ENCODE assay signal across 1 cellular context in the genomic region with DNA sequence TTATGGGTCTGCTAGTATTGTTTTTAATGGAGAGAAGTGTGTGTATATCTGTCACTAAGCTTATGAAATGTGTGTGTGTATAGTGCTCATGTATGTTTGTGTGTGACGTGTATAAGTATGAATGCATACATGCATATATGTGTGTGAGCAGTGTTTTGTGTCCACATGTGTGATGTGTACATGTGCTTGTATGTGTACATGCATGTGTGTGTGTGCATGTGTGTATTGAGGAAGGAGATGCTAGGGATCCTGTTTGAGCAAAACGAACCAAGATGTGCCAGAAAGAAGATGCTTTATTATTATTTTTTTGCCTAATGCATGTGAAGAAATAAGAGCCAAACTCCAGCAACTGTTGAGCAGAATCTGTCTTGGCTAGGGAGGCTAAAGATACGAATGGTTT.
TF ChIP-seq lines count a peak whose summit lies in the region.

No MANE protein-coding gene starts in this region.

TF ChIP-seq in HepG2, 621 proteins besides CTCF, POLR2A, EP300 and RAD21 (continued from another document):
- TF ChIP-seq, protein P1, sequence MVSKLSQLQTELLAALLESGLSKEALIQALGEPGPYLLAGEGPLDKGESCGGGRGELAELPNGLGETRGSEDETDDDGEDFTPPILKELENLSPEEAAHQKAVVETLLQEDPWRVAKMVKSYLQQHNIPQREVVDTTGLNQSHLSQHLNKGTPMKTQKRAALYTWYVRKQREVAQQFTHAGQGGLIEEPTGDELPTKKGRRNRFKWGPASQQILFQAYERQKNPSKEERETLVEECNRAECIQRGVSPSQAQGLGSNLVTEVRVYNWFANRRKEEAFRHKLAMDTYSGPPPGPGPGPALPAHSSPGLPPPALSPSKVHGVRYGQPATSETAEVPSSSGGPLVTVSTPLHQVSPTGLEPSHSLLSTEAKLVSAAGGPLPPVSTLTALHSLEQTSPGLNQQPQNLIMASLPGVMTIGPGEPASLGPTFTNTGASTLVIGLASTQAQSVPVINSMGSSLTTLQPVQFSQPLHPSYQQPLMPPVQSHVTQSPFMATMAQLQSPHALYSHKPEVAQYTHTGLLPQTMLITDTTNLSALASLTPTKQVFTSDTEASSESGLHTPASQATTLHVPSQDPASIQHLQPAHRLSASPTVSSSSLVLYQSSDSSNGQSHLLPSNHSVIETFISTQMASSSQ (IDR thresholded peaks at IDR 0.05; ENCODE audit: low read depth) = no peak
- TF ChIP-seq, protein P1 (CRISPR knock-in tag; IDR thresholded peaks at IDR 0.05; ENCODE audit: borderline replicate concordance) = no peak
- TF ChIP-seq, protein P2, sequence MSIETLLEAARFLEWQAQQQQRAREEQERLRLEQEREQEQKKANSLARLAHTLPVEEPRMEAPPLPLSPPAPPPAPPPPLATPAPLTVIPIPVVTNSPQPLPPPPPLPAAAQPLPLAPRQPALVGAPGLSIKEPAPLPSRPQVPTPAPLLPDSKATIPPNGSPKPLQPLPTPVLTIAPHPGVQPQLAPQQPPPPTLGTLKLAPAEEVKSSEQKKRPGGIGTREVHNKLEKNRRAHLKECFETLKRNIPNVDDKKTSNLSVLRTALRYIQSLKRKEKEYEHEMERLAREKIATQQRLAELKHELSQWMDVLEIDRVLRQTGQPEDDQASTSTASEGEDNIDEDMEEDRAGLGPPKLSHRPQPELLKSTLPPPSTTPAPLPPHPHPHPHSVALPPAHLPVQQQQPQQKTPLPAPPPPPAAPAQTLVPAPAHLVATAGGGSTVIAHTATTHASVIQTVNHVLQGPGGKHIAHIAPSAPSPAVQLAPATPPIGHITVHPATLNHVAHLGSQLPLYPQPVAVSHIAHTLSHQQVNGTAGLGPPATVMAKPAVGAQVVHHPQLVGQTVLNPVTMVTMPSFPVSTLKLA (IDR thresholded peaks at IDR 0.05) = peak; percentile 87
- no peak for TF ChIP-seq YY1 (IDR thresholded peaks at IDR 0.05; ENCODE audit: insufficient read depth, insufficient replicate concordance, low read depth, low read length)
- no peak for TF ChIP-seq MBNL3 (CRISPR knock-in tag; conservative IDR thresholded peaks at IDR 0.05)
- TF ChIP-seq, protein P3, sequence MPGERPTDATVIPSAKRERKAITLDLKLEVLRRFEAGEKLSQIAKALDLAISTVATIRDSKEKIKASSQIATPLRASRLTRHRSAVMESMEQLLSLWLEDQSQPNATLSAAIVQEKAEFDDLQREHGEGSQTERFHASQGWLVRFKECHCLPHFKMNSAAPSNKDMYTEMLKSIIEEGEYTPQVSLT (CRISPR knock-in tag; IDR thresholded peaks at IDR 0.05; ENCODE audit: borderline replicate concordance, low read depth) = no peak
